1 cellular context compared by ENCODE assay signal in the genomic region with DNA sequence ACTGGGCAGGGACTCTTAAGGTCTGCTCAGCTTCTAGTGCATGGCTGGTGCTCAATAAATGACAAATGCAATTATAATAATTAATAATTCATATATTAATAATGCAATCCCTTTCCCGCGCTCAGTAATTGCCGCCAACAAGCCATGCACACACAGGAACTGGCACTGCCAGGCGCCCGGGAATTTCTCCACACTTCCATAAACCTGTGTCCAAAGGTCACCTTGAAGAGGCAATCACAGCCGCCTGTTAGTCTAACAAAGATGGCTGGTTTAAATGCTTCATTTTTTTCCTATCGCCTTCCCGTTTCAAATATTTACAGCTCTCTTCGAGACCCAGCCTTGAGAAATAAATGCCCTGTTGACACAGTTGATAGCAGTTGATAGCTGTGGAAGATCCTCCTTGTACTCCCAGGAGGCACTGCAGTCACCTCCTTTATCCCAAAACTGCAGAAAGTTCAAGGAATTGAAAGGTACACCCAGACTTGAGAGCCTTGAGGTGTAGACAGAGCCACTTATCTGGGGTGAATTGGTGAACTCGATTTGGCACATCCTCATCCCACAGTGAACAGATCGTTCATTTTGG.
A peak's percentile ranks its signal among the peaks of the same experiment; 100 is the strongest.
TF ChIP-seq lines count a peak whose summit lies in the region.

No MANE protein-coding gene starts in this region.

TF ChIP-seq in HepG2, 621 proteins besides CTCF, POLR2A, EP300 and RAD21 (continued from another document):
- no peak for TF ChIP-seq HNF1A (IDR thresholded peaks at IDR 0.05; ENCODE audit: low read depth)
- TF ChIP-seq HNF1A (CRISPR knock-in tag; IDR thresholded peaks at IDR 0.05; ENCODE audit: borderline replicate concordance) = no peak
- TF ChIP-seq, protein P1, sequence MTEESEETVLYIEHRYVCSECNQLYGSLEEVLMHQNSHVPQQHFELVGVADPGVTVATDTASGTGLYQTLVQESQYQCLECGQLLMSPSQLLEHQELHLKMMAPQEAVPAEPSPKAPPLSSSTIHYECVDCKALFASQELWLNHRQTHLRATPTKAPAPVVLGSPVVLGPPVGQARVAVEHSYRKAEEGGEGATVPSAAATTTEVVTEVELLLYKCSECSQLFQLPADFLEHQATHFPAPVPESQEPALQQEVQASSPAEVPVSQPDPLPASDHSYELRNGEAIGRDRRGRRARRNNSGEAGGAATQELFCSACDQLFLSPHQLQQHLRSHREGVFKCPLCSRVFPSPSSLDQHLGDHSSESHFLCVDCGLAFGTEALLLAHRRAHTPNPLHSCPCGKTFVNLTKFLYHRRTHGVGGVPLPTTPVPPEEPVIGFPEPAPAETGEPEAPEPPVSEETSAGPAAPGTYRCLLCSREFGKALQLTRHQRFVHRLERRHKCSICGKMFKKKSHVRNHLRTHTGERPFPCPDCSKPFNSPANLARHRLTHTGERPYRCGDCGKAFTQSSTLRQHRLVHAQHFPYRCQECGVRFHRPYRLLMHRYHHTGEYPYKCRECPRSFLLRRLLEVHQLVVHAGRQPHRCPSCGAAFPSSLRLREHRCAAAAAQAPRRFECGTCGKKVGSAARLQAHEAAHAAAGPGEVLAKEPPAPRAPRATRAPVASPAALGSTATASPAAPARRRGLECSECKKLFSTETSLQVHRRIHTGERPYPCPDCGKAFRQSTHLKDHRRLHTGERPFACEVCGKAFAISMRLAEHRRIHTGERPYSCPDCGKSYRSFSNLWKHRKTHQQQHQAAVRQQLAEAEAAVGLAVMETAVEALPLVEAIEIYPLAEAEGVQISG (CRISPR knock-in tag; IDR thresholded peaks at IDR 0.05) = no peak
- TF ChIP-seq MED1 (CRISPR knock-in tag; IDR thresholded peaks at IDR 0.05) = peak; percentile 6; the same call in 1 of the 2 replicates
- no peak for TF ChIP-seq GABPA (IDR thresholded peaks at IDR 0.05; ENCODE audit: low read depth, low read length)
- 0 out of 2 replicates have a peak, but pooled peaks have one; percentile 19 for TF ChIP-seq GABPA (CRISPR knock-in tag; IDR thresholded peaks at IDR 0.05; ENCODE audit: low read depth)
- TF ChIP-seq CEBPG (CRISPR knock-in tag; IDR thresholded peaks at IDR 0.05) = peak; percentile 31; the same call in 1 of the 2 replicates
- TF ChIP-seq ZNF468 (CRISPR knock-in tag; IDR thresholded peaks at IDR 0.05) = no peak
- no peak for TF ChIP-seq SMAD3 (CRISPR knock-in tag; IDR thresholded peaks at IDR 0.05)
- TF ChIP-seq ZNF547 (CRISPR knock-in tag; IDR thresholded peaks at IDR 0.05) = no peak
- TF ChIP-seq JUNB (CRISPR knock-in tag; IDR thresholded peaks at IDR 0.05; ENCODE audit: borderline replicate concordance) = no peak
- TF ChIP-seq ZBTB20 (CRISPR knock-in tag; IDR thresholded peaks at IDR 0.05; ENCODE audit: borderline replicate concordance, low read depth) = no peak
- TF ChIP-seq FUBP1 (CRISPR knock-in tag; IDR thresholded peaks at IDR 0.05; ENCODE audit: borderline replicate concordance) = no peak
- TF ChIP-seq SATB2 (CRISPR knock-in tag; IDR thresholded peaks at IDR 0.05) = no peak
- peak; percentile 48 for TF ChIP-seq TEAD3 (CRISPR knock-in tag; optimal IDR thresholded peaks at IDR 0.05; ENCODE audit: borderline replicate concordance)
- TF ChIP-seq ZMYM4 (CRISPR knock-in tag; IDR thresholded peaks at IDR 0.05) = no peak
- TF ChIP-seq ZNF510 (CRISPR knock-in tag; IDR thresholded peaks at IDR 0.05; ENCODE audit: low read depth) = no peak
- no peak for TF ChIP-seq GTF2F1 (IDR thresholded peaks at IDR 0.05; ENCODE audit: low read length)
- TF ChIP-seq, protein P2, sequence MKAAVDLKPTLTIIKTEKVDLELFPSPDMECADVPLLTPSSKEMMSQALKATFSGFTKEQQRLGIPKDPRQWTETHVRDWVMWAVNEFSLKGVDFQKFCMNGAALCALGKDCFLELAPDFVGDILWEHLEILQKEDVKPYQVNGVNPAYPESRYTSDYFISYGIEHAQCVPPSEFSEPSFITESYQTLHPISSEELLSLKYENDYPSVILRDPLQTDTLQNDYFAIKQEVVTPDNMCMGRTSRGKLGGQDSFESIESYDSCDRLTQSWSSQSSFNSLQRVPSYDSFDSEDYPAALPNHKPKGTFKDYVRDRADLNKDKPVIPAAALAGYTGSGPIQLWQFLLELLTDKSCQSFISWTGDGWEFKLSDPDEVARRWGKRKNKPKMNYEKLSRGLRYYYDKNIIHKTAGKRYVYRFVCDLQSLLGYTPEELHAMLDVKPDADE (CRISPR knock-in tag; IDR thresholded peaks at IDR 0.05) = no peak
- TF ChIP-seq FOXP1 (IDR thresholded peaks at IDR 0.05) = no peak
- no peak for TF ChIP-seq FOXP1 (CRISPR knock-in tag; IDR thresholded peaks at IDR 0.05)
- TF ChIP-seq SAP130 (CRISPR knock-in tag; IDR thresholded peaks at IDR 0.05; ENCODE audit: low read depth) = peak; percentile 10; the same call in 1 of the 2 replicates
- TF ChIP-seq, protein P3, sequence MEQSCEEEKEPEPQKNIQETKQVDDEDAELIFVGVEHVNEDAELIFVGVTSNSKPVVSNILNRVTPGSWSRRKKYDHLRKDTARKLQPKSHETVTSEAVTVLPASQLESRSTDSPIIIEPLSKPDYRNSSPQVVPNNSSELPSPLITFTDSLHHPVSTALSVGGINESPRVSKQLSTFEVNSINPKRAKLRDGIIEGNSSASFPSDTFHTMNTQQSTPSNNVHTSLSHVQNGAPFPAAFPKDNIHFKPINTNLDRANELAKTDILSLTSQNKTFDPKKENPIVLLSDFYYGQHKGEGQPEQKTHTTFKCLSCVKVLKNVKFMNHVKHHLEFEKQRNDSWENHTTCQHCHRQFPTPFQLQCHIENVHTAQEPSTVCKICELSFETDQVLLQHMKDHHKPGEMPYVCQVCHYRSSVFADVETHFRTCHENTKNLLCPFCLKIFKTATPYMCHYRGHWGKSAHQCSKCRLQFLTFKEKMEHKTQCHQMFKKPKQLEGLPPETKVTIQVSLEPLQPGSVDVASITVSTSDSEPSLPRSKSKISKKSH (CRISPR knock-in tag; IDR thresholded peaks at IDR 0.05; ENCODE audit: borderline replicate concordance) = no peak
- TF ChIP-seq PAX8 (CRISPR knock-in tag; IDR thresholded peaks at IDR 0.05; ENCODE audit: borderline replicate concordance) = no peak
- no peak for TF ChIP-seq RFX1 (IDR thresholded peaks at IDR 0.05)
- TF ChIP-seq, protein P4, sequence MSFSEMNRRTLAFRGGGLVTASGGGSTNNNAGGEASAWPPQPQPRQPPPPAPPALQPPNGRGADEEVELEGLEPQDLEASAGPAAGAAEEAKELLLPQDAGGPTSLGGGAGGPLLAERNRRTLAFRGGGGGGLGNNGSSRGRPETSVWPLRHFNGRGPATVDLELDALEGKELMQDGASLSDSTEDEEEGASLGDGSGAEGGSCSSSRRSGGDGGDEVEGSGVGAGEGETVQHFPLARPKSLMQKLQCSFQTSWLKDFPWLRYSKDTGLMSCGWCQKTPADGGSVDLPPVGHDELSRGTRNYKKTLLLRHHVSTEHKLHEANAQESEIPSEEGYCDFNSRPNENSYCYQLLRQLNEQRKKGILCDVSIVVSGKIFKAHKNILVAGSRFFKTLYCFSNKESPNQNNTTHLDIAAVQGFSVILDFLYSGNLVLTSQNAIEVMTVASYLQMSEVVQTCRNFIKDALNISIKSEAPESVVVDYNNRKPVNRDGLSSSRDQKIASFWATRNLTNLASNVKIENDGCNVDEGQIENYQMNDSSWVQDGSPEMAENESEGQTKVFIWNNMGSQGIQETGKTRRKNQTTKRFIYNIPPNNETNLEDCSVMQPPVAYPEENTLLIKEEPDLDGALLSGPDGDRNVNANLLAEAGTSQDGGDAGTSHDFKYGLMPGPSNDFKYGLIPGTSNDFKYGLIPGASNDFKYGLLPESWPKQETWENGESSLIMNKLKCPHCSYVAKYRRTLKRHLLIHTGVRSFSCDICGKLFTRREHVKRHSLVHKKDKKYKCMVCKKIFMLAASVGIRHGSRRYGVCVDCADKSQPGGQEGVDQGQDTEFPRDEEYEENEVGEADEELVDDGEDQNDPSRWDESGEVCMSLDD (CRISPR knock-in tag; IDR thresholded peaks at IDR 0.05; ENCODE audit: borderline replicate concordance) = no peak
- TF ChIP-seq NAIF1 (CRISPR knock-in tag; IDR thresholded peaks at IDR 0.05; ENCODE audit: borderline replicate concordance) = no peak
TF ChIP-seq in HepG2: peak in this region for 36.
